Comparison of ENCODE assay signal across 8 cellular contexts in genomic region chr19:16041571-16042386, GRCh38. TPM values are rescaled to one million over a fixed set of nuclear protein-coding genes. Genes with fewer than 3 reads are reported as not detected.
DNase-seq lines count a peak whose midpoint lies in the region; ATAC-seq, FAIRE-seq and TF ChIP-seq lines count a peak whose summit lies in the region.

No MANE protein-coding gene starts in this region.

- H3K4me3 Mint-ChIP-seq in H9 = peak overlapping the region in 1 of 2 experiments; percentile 35; a peak in 1 of 5 replicates

- H3K36me3 Mint-ChIP-seq in H9 (ENCODE audit: insufficient read depth in 1 of 3, low read depth in 3 of 3) = no peaks in the 10 kb centered on the region; a peak in 1 of 7 replicates

- H3K36me3 ChIP-seq in NT2/D1 (ENCODE audit: insufficient read depth, insufficient read length, low read length) (no peaks in the 10 kb centered on the region), endothelial cell of umbilical vein (ENCODE audit: control insufficient read depth in 2 of 2, extremely low read depth in 1 of 2, insufficient read depth in 2 of 2, low read length in 2 of 2) (no peaks in the 10 kb centered on the region)

- no peak overlapping the region for H2AK5ac ChIP-seq in H9 (ENCODE audit: insufficient read length, low read length)

- dilution Hi-C loops in endothelial cell of umbilical vein (cut with MboI; ENCODE audit: extremely low pct_ligation_motif_present, low sequenced_read_pairs) = no loop called here

- H2BK12ac ChIP-seq in H9 (ENCODE audit: insufficient read length, low read depth, low read length) = no peak overlapping the region

- no peak overlapping the region for H2BK20ac ChIP-seq in H9 (ENCODE audit: low read depth, low read length, poor library complexity, severe bottlenecking)

- POLR2A ChIA-PET in endothelial cell of umbilical vein (lab: Charles Lee) = interaction anchor here (0.7 to 1.2 kb wide), 4 partner anchors 37 to 347 kb away, joined by 3 to 7 read pairs (median 3); partner anchors contain the start of gene FAM32A

- H3K14ac ChIP-seq in H9 (ENCODE audit: insufficient read depth, low read length) = no peak overlapping the region

- TF ChIP-seq POLR2A in endothelial cell of umbilical vein (IDR thresholded peaks at IDR 0.05; ENCODE audit: low read depth, low read length) = no peak

- H3K4me2 ChIP-seq in H9 (ENCODE audit: insufficient read depth, insufficient read length, low read length) (no peak overlapping the region), endothelial cell of umbilical vein (ENCODE audit: insufficient read depth, low read length) (peak overlapping the region; percentile 46)

- no peaks in the 10 kb centered on the region for H3K79me1 ChIP-seq in H9 (ENCODE audit: insufficient read depth, low read depth, low read length, poor library complexity, severe bottlenecking)

- peaks cover 19% of the 10 kb centered on the region for H3K27me3 Mint-ChIP-seq in H9 (ENCODE audit: low read depth)

- H3K27ac Mint-ChIP-seq in H9 = no peak overlapping the region

- H3K79me2 ChIP-seq in H9 (ENCODE audit: insufficient read depth, low read length) (no peaks in the 10 kb centered on the region), endothelial cell of umbilical vein (ENCODE audit: control insufficient read depth, insufficient read depth, low read length) (no peaks in the 10 kb centered on the region)

- ATAC-seq in HG03521 (IDR thresholded peaks at IDR 0.05; ENCODE audit: unreplicated experiment) = no peak

- H3K23me2 ChIP-seq in H9 (ENCODE audit: insufficient read length, low read depth, low read length, poor library complexity, severe bottlenecking) = no peaks in the 10 kb centered on the region

- no peak overlapping the region for H3K56ac ChIP-seq in H9 (ENCODE audit: insufficient read length, low read depth, low read length)

- no TSS peak for BruUV-seq in endothelial cell of umbilical vein (replicated peaks; lab: Mats Ljungman, UMichigan)

- peak; percentile 52 to 57 for DNase-seq in AML-193 (lab: John Stamatoyannopoulos, UW)
- DNase-seq in H9 = peak; percentile 88
- DNase-seq in NT2/D1 (ENCODE audit: low read depth, low spot score) = peak; percentile 58
- peak; percentile 37 for DNase-seq in activated CD8-positive, alpha-beta memory T cell treated with anti-CD3 and anti-CD28 coated beads, Interleukin-2, amount 50 U/mL, for 24 hours (ENCODE audit: extremely low read depth)
- DNase-seq in endothelial cell of umbilical vein (ENCODE audit: low read depth, low spot score) = peak; percentile 74
- DNase-seq in mucosa of gallbladder (ENCODE audit: low spot score) = peak; percentile 80
- DNase-seq in stimulated activated CD8-positive, alpha-beta memory T cell treated with anti-CD3 and anti-CD28 coated beads, Interleukin-4, amount 100 ng/mL, for 1 hour (ENCODE audit: low read depth in 2 of 2, low spot score in 1 of 2) = peak; percentile 54 to 62

- no peak overlapping the region for H2BK120ac ChIP-seq in H9 (ENCODE audit: low read depth, low read length, poor library complexity, severe bottlenecking)

- CTCF ChIA-PET in endothelial cell of umbilical vein (lab: Charles Lee) = interaction anchor here (0.6 to 7.3 kb wide), 37 partner anchors 10 to 950 kb away, joined by 3 to 84 read pairs (median 7); partner anchors contain the start of genes CIB3, FAM32A, RAB8A and TPM4

- peaks cover 0 to 39% of the 10 kb centered on the region in 2 experiments; a peak in 4 of 5 replicates for H3K9me3 Mint-ChIP-seq in H9

- no peak overlapping the region for H2BK15ac ChIP-seq in H9 (ENCODE audit: low read depth, low read length)

- no peak overlapping the region for H4K5ac ChIP-seq in H9 (ENCODE audit: insufficient read length, low read depth, low read length)

- no peak overlapping the region for H3K4me3 ChIP-seq in NT2/D1 (ENCODE audit: insufficient read length, low read depth)
- no peak overlapping the region for H3K4me3 ChIP-seq in endothelial cell of umbilical vein (replicated peaks in 1 of 3; ENCODE audit: insufficient read depth in 1 of 3, low read depth in 1 of 3, low read length in 3 of 3)

- H2AFZ ChIP-seq in H9 (ENCODE audit: low read length) (no peak overlapping the region), endothelial cell of umbilical vein (ENCODE audit: low read depth, low read length) (peak overlapping the region; percentile 77)

- WGBS in H9 (ENCODE audit: extremely low coverage, insufficient read length, low lambda C conversion rate) = no CpG with 5 or more reads among the region's 29 CpGs

- H3K4ac ChIP-seq in H9 (ENCODE audit: low read depth, low read length) = no peak overlapping the region

- H3T11ph ChIP-seq in H9 (ENCODE audit: low read length) = no peak overlapping the region

- H3K18ac ChIP-seq in H9 (ENCODE audit: insufficient read length, low read depth, low read length) = no peak overlapping the region

- H3K4me1 ChIP-seq in H9 (ENCODE audit: insufficient read depth, low read length) (no peaks in the 10 kb centered on the region), NT2/D1 (ENCODE audit: insufficient read depth, insufficient read length) (no peaks in the 10 kb centered on the region), endothelial cell of umbilical vein (ENCODE audit: control insufficient read depth, extremely low read depth, insufficient read depth, low read length) (peaks cover 12% of the 10 kb centered on the region)

- H2BK5ac ChIP-seq in H9 (ENCODE audit: insufficient read length, low read length) = no peak overlapping the region

- H3K27me3 ChIP-seq in H9 (ENCODE audit: insufficient read depth, low read length) = no peaks in the 10 kb centered on the region
- H3K27me3 ChIP-seq in NT2/D1 (ENCODE audit: insufficient read depth, insufficient read length) = peaks cover 20% of the 10 kb centered on the region
- no peaks in the 10 kb centered on the region for H3K27me3 ChIP-seq in endothelial cell of umbilical vein (ENCODE audit: control insufficient read depth in 2 of 2, insufficient read depth in 2 of 2, low read length in 2 of 2)

- H3K9me1 ChIP-seq in endothelial cell of umbilical vein (replicated peaks; ENCODE audit: control insufficient read depth, extremely low read depth, insufficient read depth, low read length) = no peaks in the 10 kb centered on the region

- no peak overlapping the region for H4K91ac ChIP-seq in H9 (ENCODE audit: insufficient read length, low read depth, low read length)

- TF ChIP-seq CTCF in H9 (conservative IDR thresholded peaks at IDR 0.05) = peak; percentile 99
- TF ChIP-seq CTCF in endothelial cell of umbilical vein (IDR thresholded peaks at IDR 0.05; ENCODE audit: extremely low read depth in 1 of 2, insufficient read depth in 1 of 2, low read depth in 1 of 2, low read length in 2 of 2) = peak; percentile 91 to 95

- H3K4me1 Mint-ChIP-seq in H9 = no peaks in the 10 kb centered on the region

- peak; percentile 87 for FAIRE-seq in endothelial cell of umbilical vein (lab: Jason Lieb, UNC)

- no peaks in the 10 kb centered on the region for H4K20me1 ChIP-seq in H9 (ENCODE audit: control insufficient read depth, insufficient read depth, insufficient read length)
- H4K20me1 ChIP-seq in endothelial cell of umbilical vein (replicated peaks; ENCODE audit: control insufficient read depth, extremely low read depth, insufficient read depth, low read length) = no peaks in the 10 kb centered on the region

- H3K23ac ChIP-seq in H9 (ENCODE audit: insufficient read length, low read depth, low read length) = no peak overlapping the region

- intact Hi-C loops in endothelial cell of umbilical vein (cut with micrococcal nuclease) = loop anchor here (1.0 to 2.0 kb wide), 6 partner anchors 25 to 342 kb away; partner anchors contain the start of gene RAB8A

- no peak overlapping the region for H3K9ac ChIP-seq in H9 (ENCODE audit: extremely low read depth, insufficient read length, low read length)
- H3K9ac ChIP-seq in NT2/D1 (ENCODE audit: insufficient read length, low read depth) = peak overlapping the region; percentile 69
- H3K9ac ChIP-seq in endothelial cell of umbilical vein (replicated peaks; ENCODE audit: extremely low read depth, insufficient read depth, low read length) = peak overlapping the region; percentile 22

- no peak overlapping the region for H4K8ac ChIP-seq in H9 (replicated peaks; ENCODE audit: insufficient read length, low read depth, low read length)

- no peak overlapping the region for H3K27ac ChIP-seq in H9 (ENCODE audit: insufficient read length, low read depth, low read length)
- no peak overlapping the region for H3K27ac ChIP-seq in endothelial cell of umbilical vein (ENCODE audit: insufficient read depth, low read depth, low read length)

- H3K9me3 ChIP-seq in H9 (ENCODE audit: control insufficient read depth, low read depth, low read length) (no peaks in the 10 kb centered on the region), NT2/D1 (ENCODE audit: insufficient read depth, low read length) (no peaks in the 10 kb centered on the region; the same call in 1 of the 2 replicates), endothelial cell of umbilical vein (replicated peaks; ENCODE audit: control insufficient read depth, insufficient read depth, low read length) (no peaks in the 10 kb centered on the region)

TF ChIP-seq in endothelial cell of umbilical vein, 7 proteins besides CTCF, POLR2A, EP300 and RAD21:
- TF ChIP-seq MAX (IDR thresholded peaks at IDR 0.05; ENCODE audit: insufficient read depth, insufficient read length) = no peak
- no peak for TF ChIP-seq GATA2 (IDR thresholded peaks at IDR 0.05; ENCODE audit: insufficient read depth, insufficient read length, low read depth, low read length)
- peak; percentile 24 for TF ChIP-seq POLR2AphosphoS5 (IDR thresholded peaks at IDR 0.05; ENCODE audit: insufficient read depth, low read depth, low read length)

RNA-seq across cellular contexts. Expression of gene TPM4, which starts 34.5 kb away (rescaled TPM):
- total RNA-seq in H9 (2021) (431 TPM in 2 replicates), endothelial cell of umbilical vein (875 and 924 TPM in 2 replicates), mucosa of gallbladder (349 TPM)
- 356 and 430 TPM in 2 replicates for polyA plus RNA-seq in endothelial cell of umbilical vein
- 649 and 651 TPM in 2 replicates for polyA plus RNA-seq in endothelial cell of umbilical vein (2011; cell fraction: cytosol; rRNA removed)
- 485 and 680 TPM in 2 replicates for polyA plus RNA-seq in endothelial cell of umbilical vein (2011; cell fraction: nucleus; rRNA removed)
- 943 and 960 TPM in 2 replicates for polyA plus RNA-seq in endothelial cell of umbilical vein (2012)
- 357 TPM in 2 replicates for polyA minus RNA-seq in endothelial cell of umbilical vein
- polyA minus RNA-seq in endothelial cell of umbilical vein (2011; cell fraction: cytosol; rRNA and poly(A)+ RNA removed) = 149 TPM
- polyA minus RNA-seq in endothelial cell of umbilical vein (2011; cell fraction: nucleus; rRNA and poly(A)+ RNA removed) = 220 and 242 TPM in 2 replicates

Comparison
In these comparisons a context has a peak if more than half of its experiments do, and no peak if none do; other contexts are left out.
1. DNase-seq: peak in every context shown above with its lines; median percentile 88 in H9; 80 in mucosa of gallbladder; 74 in endothelial cell of umbilical vein; 58 in NT2/D1; 58 in stimulated activated CD8-positive, alpha-beta memory T cell treated with anti-CD3 and anti-CD28 coated beads, Interleukin-4, amount 100 ng/mL, for 1 hour; 54 in AML-193; 37 in activated CD8-positive, alpha-beta memory T cell treated with anti-CD3 and anti-CD28 coated beads, Interleukin-2, amount 50 U/mL, for 24 hours.